ENCODE assay signal across 15 cellular contexts in the genomic region with DNA sequence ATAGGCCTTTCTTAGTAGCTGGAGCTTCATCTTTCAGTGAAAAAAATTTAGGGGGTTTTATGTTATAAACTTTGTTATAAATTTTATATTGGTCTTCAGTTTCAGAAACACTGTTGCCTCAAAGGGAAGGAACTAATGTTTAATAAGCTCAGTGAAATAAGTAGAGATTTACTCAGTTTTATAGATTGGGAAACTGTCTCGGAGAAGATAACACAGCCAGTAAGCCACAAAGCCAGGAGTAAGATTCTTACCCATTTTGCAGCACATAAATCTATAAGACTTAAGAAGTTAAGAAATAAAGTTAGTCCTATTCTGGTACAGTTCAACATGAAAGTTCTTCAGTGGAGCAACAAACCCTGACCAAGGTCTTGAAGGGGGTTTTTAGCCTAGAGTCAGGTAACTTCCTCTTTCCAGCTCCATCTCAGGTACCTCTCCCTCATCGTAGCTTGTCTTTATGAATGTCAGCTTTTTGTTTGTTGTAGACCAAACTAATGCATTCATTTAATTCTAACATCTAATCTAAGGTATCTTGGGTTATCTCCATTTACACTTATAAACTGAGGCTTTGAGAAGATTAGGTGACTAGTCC. TPM values are rescaled to one million over a fixed set of nuclear protein-coding genes. Genes with fewer than 3 reads are reported as not detected.
DNase-seq lines count a peak whose midpoint lies in the region; ATAC-seq and TF ChIP-seq lines count a peak whose summit lies in the region.
"Had no signal": no experiment of that assay in that cellular context is flagged by ENCODE, and none has a peak within 500 bp of the region (broad histone marks: within the 10 kb centered on the region; RNA-seq: fewer than 3 reads in every experiment).

No MANE protein-coding gene starts in this region.

- in situ Hi-C loops in ACHN (cut with HindIII; ENCODE audit: low pct_ligation_motif_present, low pct_unique_long_range_greater_than_20kb, low sequenced_read_pairs), result no loop called here

- H3K4me3 ChIP-seq in GM12865 (ENCODE audit: low read depth, low read length) (no peak overlapping the region), A673 (ENCODE audit: low read depth, low read length, poor library complexity, severe bottlenecking) (no peak overlapping the region)
- H3K4me3 ChIP-seq: psoas muscle, SK-N-MC had no signal

- CTCF ChIA-PET in A673 (lab: Charles Lee), result interaction anchor here (0.6 kb wide), 1 partner anchor 10 kb away, joined by 3 read pairs; no protein-coding TSS in a partner anchor

- intact Hi-C loops in activated T-helper 2 cell treated with anti-CD3 and anti-CD28 coated beads, Interferon-gamma antibody, Interleukin-2, Interleukin-4, amounts not matched to agents 10 μg/mL and 5 μg/mL and 100 μg/mL, durations not matched to agents 14 hours and 24 hours and 36 hours (cut with micrococcal nuclease), result no loop called here
- intact Hi-C loops in A673 (cut with micrococcal nuclease; ENCODE audit: unreplicated experiment), result no loop called here

- H3K4me1 ChIP-seq in A673 (ENCODE audit: insufficient read depth, low read length, poor library complexity, severe bottlenecking), result peaks cover 8% of the 10 kb centered on the region

- BruUV-seq in A673 (replicated peaks; lab: Mats Ljungman, UMichigan), result no TSS peak

- no peak for DNase-seq in T-helper 2 cell treated with Interferon-gamma antibody and Interleukin-4, amounts not matched to agents 5 μg/mL and 100 μg/mL, for 36 hours (ENCODE audit: low spot score)
- no peak for DNase-seq in T-helper 2 cell
- DNase-seq in GM12865 (ENCODE audit: low read depth), result peak; percentile 46
- DNase-seq in activated T-helper 2 cell treated with anti-CD3 and anti-CD28 coated beads, Interferon-gamma antibody, Interleukin-2, Interleukin-4, amounts not matched to agents 10 μg/mL and 5 μg/mL and 100 μg/mL, durations not matched to agents 14 hours and 24 hours and 36 hours (ENCODE audit: low spot score), result no peak
- DNase-seq in naive thymus-derived CD8-positive, alpha-beta T cell, result no peak
- no peak for DNase-seq in A673 (ENCODE audit: low spot score)
- no peak for DNase-seq in stimulated activated CD4-positive, alpha-beta T cell treated with anti-CD3 and anti-CD28 coated beads, Interleukin-4, amount 100 ng/mL, for 4 hours
- DNase-seq in ACHN, result no peak
- DNase-seq: 8988T; hippocampal formation; PC-3; psoas muscle; stimulated activated CD4-positive, alpha-beta T cell treated with anti-CD3 and anti-CD28 coated beads, Interleukin-12 subunit alpha, Interleukin-12 subunit beta, amount 100 ng/mL, for 4 hours had no signal

- POLR2A ChIA-PET in naive thymus-derived CD8-positive, alpha-beta T cell (lab: Charles Lee), result interaction anchor here (0.6 to 6.2 kb wide), 4 partner anchors 10 to 37 kb away, joined by 3 to 80 read pairs (median 4); partner anchors contain the start of gene TMEM39B
- POLR2A ChIA-PET in A673 (lab: Charles Lee; ENCODE audit: low non-redundant PET), result interaction anchor here (0.5 kb wide), 1 partner anchor 45 kb away, joined by 4 read pairs; no protein-coding TSS in a partner anchor

- no peaks in the 10 kb centered on the region for H3K27me3 Mint-ChIP-seq in T-helper 2 cell treated with Interferon-gamma antibody and Interleukin-4, amounts not matched to agents 5 μg/mL and 100 μg/mL, for 36 hours (ENCODE audit: low read depth)
- H3K27me3 Mint-ChIP-seq in activated T-helper 2 cell treated with anti-CD3 and anti-CD28 coated beads, Interferon-gamma antibody, Interleukin-2, Interleukin-4, amounts not matched to agents 10 μg/mL and 5 μg/mL and 100 μg/mL, durations not matched to agents 14 hours and 24 hours and 36 hours (ENCODE audit: low read depth), result no peaks in the 10 kb centered on the region
- no peaks in the 10 kb centered on the region for H3K27me3 Mint-ChIP-seq in naive thymus-derived CD8-positive, alpha-beta T cell

- no peaks in the 10 kb centered on the region for H3K36me3 ChIP-seq in A673 (ENCODE audit: insufficient read depth, low read length, poor library complexity, severe bottlenecking)

- no peak overlapping the region for H3K27ac ChIP-seq in A673 (ENCODE audit: low read depth, low read length, poor library complexity, severe bottlenecking)
- H3K27ac ChIP-seq: psoas muscle, SK-N-MC, VCaP had no signal

- no peaks in the 10 kb centered on the region for H3K9me3 ChIP-seq in A673 (ENCODE audit: low read depth, low read length, poor library complexity, severe bottlenecking)
- H3K9me3 ChIP-seq: psoas muscle had no signal

- TF ChIP-seq CTCF in GM12865 (IDR thresholded peaks at IDR 0.05; ENCODE audit: insufficient read depth, low read depth, low read length, missing control alignments), result no peak
- TF ChIP-seq CTCF in A673 (conservative IDR thresholded peaks at IDR 0.05; ENCODE audit: low read depth, low read length), result no peak

- H3K4me1 Mint-ChIP-seq in T-helper 2 cell treated with Interferon-gamma antibody and Interleukin-4, amounts not matched to agents 5 μg/mL and 100 μg/mL, for 36 hours (ENCODE audit: low read depth), result peaks cover 44% of the 10 kb centered on the region
- peaks cover 40% of the 10 kb centered on the region for H3K4me1 Mint-ChIP-seq in activated T-helper 2 cell treated with anti-CD3 and anti-CD28 coated beads, Interferon-gamma antibody, Interleukin-2, Interleukin-4, amounts not matched to agents 10 μg/mL and 5 μg/mL and 100 μg/mL, durations not matched to agents 14 hours and 24 hours and 36 hours (ENCODE audit: low read depth)
- H3K4me1 Mint-ChIP-seq in naive thymus-derived CD8-positive, alpha-beta T cell, result peaks cover 18 to 80% (median 66%) of the 10 kb centered on the region in 4 donors

- no peak overlapping the region for H3K27ac Mint-ChIP-seq in T-helper 2 cell treated with Interferon-gamma antibody and Interleukin-4, amounts not matched to agents 5 μg/mL and 100 μg/mL, for 36 hours
- peak overlapping the region; percentile 8 for H3K27ac Mint-ChIP-seq in activated T-helper 2 cell treated with anti-CD3 and anti-CD28 coated beads, Interferon-gamma antibody, Interleukin-2, Interleukin-4, amounts not matched to agents 10 μg/mL and 5 μg/mL and 100 μg/mL, durations not matched to agents 14 hours and 24 hours and 36 hours
- peak overlapping the region; percentile 30 to 95 (median 74) for H3K27ac Mint-ChIP-seq in naive thymus-derived CD8-positive, alpha-beta T cell

- no peaks in the 10 kb centered on the region for H3K9me3 Mint-ChIP-seq in T-helper 2 cell treated with Interferon-gamma antibody and Interleukin-4, amounts not matched to agents 5 μg/mL and 100 μg/mL, for 36 hours
- no peaks in the 10 kb centered on the region for H3K9me3 Mint-ChIP-seq in activated T-helper 2 cell treated with anti-CD3 and anti-CD28 coated beads, Interferon-gamma antibody, Interleukin-2, Interleukin-4, amounts not matched to agents 10 μg/mL and 5 μg/mL and 100 μg/mL, durations not matched to agents 14 hours and 24 hours and 36 hours
- H3K9me3 Mint-ChIP-seq in naive thymus-derived CD8-positive, alpha-beta T cell, result no peaks in the 10 kb centered on the region

- peaks cover 14% of the 10 kb centered on the region for H3K36me3 Mint-ChIP-seq in T-helper 2 cell treated with Interferon-gamma antibody and Interleukin-4, amounts not matched to agents 5 μg/mL and 100 μg/mL, for 36 hours (ENCODE audit: low read depth)
- H3K36me3 Mint-ChIP-seq in activated T-helper 2 cell treated with anti-CD3 and anti-CD28 coated beads, Interferon-gamma antibody, Interleukin-2, Interleukin-4, amounts not matched to agents 10 μg/mL and 5 μg/mL and 100 μg/mL, durations not matched to agents 14 hours and 24 hours and 36 hours (ENCODE audit: low read depth), result peaks cover 22% of the 10 kb centered on the region
- peaks cover 0 to 8% (median 0%) of the 10 kb centered on the region in 3 donors for H3K36me3 Mint-ChIP-seq in naive thymus-derived CD8-positive, alpha-beta T cell

- H3K27me3 ChIP-seq in A673 (replicated peaks; ENCODE audit: insufficient read depth, low read depth, low read length, poor library complexity), result no peaks in the 10 kb centered on the region

- ATAC-seq in naive thymus-derived CD8-positive, alpha-beta T cell, result no peak
- ATAC-seq: PC-3 had no signal

- peak overlapping the region; percentile 52 for H3K4me3 Mint-ChIP-seq in T-helper 2 cell treated with Interferon-gamma antibody and Interleukin-4, amounts not matched to agents 5 μg/mL and 100 μg/mL, for 36 hours
- peak overlapping the region; percentile 51 for H3K4me3 Mint-ChIP-seq in activated T-helper 2 cell treated with anti-CD3 and anti-CD28 coated beads, Interferon-gamma antibody, Interleukin-2, Interleukin-4, amounts not matched to agents 10 μg/mL and 5 μg/mL and 100 μg/mL, durations not matched to agents 14 hours and 24 hours and 36 hours (ENCODE audit: low read depth)
- H3K4me3 Mint-ChIP-seq in naive thymus-derived CD8-positive, alpha-beta T cell, result peak overlapping the region; percentile 13 to 100 (median 72)

RNA-seq across cellular contexts. Expression of gene KPNA6, which starts 3.3 kb away (rescaled TPM):
- 81.2 and 84.0 TPM in 2 replicates for total RNA-seq in activated T-helper 2 cell treated with anti-CD3 and anti-CD28 coated beads, Interferon-gamma antibody, Interleukin-2, Interleukin-4, amounts not matched to agents 10 μg/mL and 5 μg/mL and 100 μg/mL, durations not matched to agents 14 hours and 24 hours and 36 hours
- total RNA-seq in naive thymus-derived CD8-positive, alpha-beta T cell, result 10 to 100 TPM; 59.5 to 66.4 TPM
- 10 to 100 TPM; 26.5 to 31.9 (median 28.3) TPM for polyA plus RNA-seq in naive thymus-derived CD8-positive, alpha-beta T cell
- total RNA-seq in A673 (2021), result 96.8 and 97.4 TPM in 2 replicates

RNA-seq across cellular contexts. Expression of gene TMEM39B, which starts 38.4 kb away (rescaled TPM):
- 32.5 and 34.5 TPM in 2 replicates for total RNA-seq in activated T-helper 2 cell treated with anti-CD3 and anti-CD28 coated beads, Interferon-gamma antibody, Interleukin-2, Interleukin-4, amounts not matched to agents 10 μg/mL and 5 μg/mL and 100 μg/mL, durations not matched to agents 14 hours and 24 hours and 36 hours
- total RNA-seq in naive thymus-derived CD8-positive, alpha-beta T cell, result 10 to 100 TPM; 25.1 to 26.1 TPM
- polyA plus RNA-seq in naive thymus-derived CD8-positive, alpha-beta T cell, result 1 to 10 TPM; 2.4 to 4.8 (median 4.5) TPM
- total RNA-seq in A673 (2021), result 30.4 and 32.4 TPM in 2 replicates
